ENCODE assay signal across 9 cellular contexts in genomic region chr10:5338010-5338409, GRCh38. TPM values are rescaled to one million over a fixed set of nuclear protein-coding genes. Genes with fewer than 3 reads are reported as not detected.
"Had no signal": no experiment of that assay in that cellular context is flagged by ENCODE, and none has a peak within 500 bp of the region (broad histone marks: within the 10 kb centered on the region; RNA-seq: fewer than 3 reads in every experiment).

No MANE protein-coding gene starts in this region.

- H3K9ac ChIP-seq: GM23248 had no signal

- H3K4me3 Mint-ChIP-seq: IgD-negative memory B cell had no signal

- H3K27ac Mint-ChIP-seq: IgD-negative memory B cell had no signal

- H3K4me3 ChIP-seq: GM23248, HAP-1 had no signal

- DNase-seq: GM23248, GOT3, H7, KG1 had no signal

- H3K4me1 Mint-ChIP-seq: IgD-negative memory B cell had no signal

- FAIRE-seq: HTR-8/SVneo had no signal

- H3K4me1 ChIP-seq: HAP-1 had no signal

- H3K36me3 ChIP-seq: HAP-1 had no signal

- ATAC-seq: HCT116 had no signal

- H3K36me3 Mint-ChIP-seq: IgD-negative memory B cell had no signal

- H3K9me3 ChIP-seq: HAP-1 had no signal

- H2AFZ ChIP-seq: GM23248 had no signal

- H3K27ac ChIP-seq: GM23248 had no signal

RNA-seq across cellular contexts. Expression of gene UCN3, which starts 26.8 kb away (rescaled TPM):
- total RNA-seq: GM23248, H4, H7 had no signal
- polyA plus RNA-seq: GM23248, IgD-negative memory B cell had no signal
